Comparison of ENCODE assay signal across 13 cellular contexts in genomic region chr9:108184941-108185340, GRCh38.
A peak's percentile ranks its signal among the peaks of the same experiment; 100 is the strongest.
DNase-seq lines count a peak whose midpoint lies in the region; ATAC-seq and TF ChIP-seq lines count a peak whose summit lies in the region.
"Had no signal": no experiment of that assay in that cellular context is flagged by ENCODE, and none has a peak within 500 bp of the region (broad histone marks: within the 10 kb centered on the region; RNA-seq: fewer than 3 reads in every experiment).

No MANE protein-coding gene starts in this region.

- TF ChIP-seq EP300 in ovary (IDR thresholded peaks at IDR 0.05): no peak

- H3K79me2 ChIP-seq in mammary epithelial cell (ENCODE audit: insufficient read depth, low read length): no peaks in the 10 kb centered on the region

- CTCF ChIA-PET in mammary epithelial cell (lab: Charles Lee; ENCODE audit: low non-redundant PET): interaction anchor here (0.5 to 0.6 kb wide), 2 partner anchors 94 to 473 kb away, joined by 3 to 6 read pairs; no protein-coding TSS in a partner anchor

- no peaks in the 10 kb centered on the region for H4K20me1 ChIP-seq in mammary epithelial cell (ENCODE audit: insufficient read depth, low read length)

- no peaks in the 10 kb centered on the region for H3K9me3 ChIP-seq in mammary epithelial cell (replicated peaks; ENCODE audit: insufficient read depth, low read length)
- H3K9me3 ChIP-seq in ovary: no peaks in the 10 kb centered on the region

- no peak overlapping the region for H3K4me3 Mint-ChIP-seq in activated CD4-positive, alpha-beta T cell treated with anti-CD3 and anti-CD28 coated beads, Interleukin-2, amount 10 ng/mL, durations not matched to agents 24 days and 14 days
- H3K4me3 Mint-ChIP-seq: stimulated activated memory B cell treated with anti-CD40 and anti-IgM and Interleukin-4, amounts not matched to agents 10 μg/mL and 1 μg/mL and 100 μg/mL, for 72 hours had no signal

- TF ChIP-seq POLR2A in ovary (IDR thresholded peaks at IDR 0.05): no peak

- H3K4me3 ChIP-seq in mammary epithelial cell (replicated peaks in 1 of 3; ENCODE audit: insufficient read depth in 1 of 3, low read depth in 2 of 3, low read length in 3 of 3) (no peak overlapping the region), ovary (no peak overlapping the region)

- TF ChIP-seq CTCF in mammary epithelial cell (conservative IDR thresholded peaks at IDR 0.05 in 1 of 2, IDR thresholded peaks at IDR 0.05 in 1 of 2; ENCODE audit: extremely low read depth in 1 of 2, insufficient read depth in 1 of 2, low read depth in 1 of 2, low read length in 2 of 2) (peak; percentile 27 to 43), ovary (IDR thresholded peaks at IDR 0.05) (no peak)

- BruUV-seq in mammary epithelial cell (replicated peaks; lab: Mats Ljungman, UMichigan): no TSS peak

- in situ Hi-C loops in mammary epithelial cell (cut with MboI; ENCODE audit: low sequenced_read_pairs in 2 of 2): no loop called here

- ATAC-seq in left colon (peak; percentile 93), HG03469 (IDR thresholded peaks at IDR 0.05; ENCODE audit: unreplicated experiment) (no peak)
- ATAC-seq: stimulated activated memory B cell treated with anti-CD40 and anti-IgM and Interleukin-4, amounts not matched to agents 10 μg/mL and 1 μg/mL and 100 μg/mL, for 72 hours had no signal

- H3K9me3 Mint-ChIP-seq in activated CD4-positive, alpha-beta T cell treated with anti-CD3 and anti-CD28 coated beads, Interleukin-2, amount 10 ng/mL, durations not matched to agents 24 days and 14 days: no peaks in the 10 kb centered on the region
- H3K9me3 Mint-ChIP-seq: stimulated activated memory B cell treated with anti-CD40 and anti-IgM and Interleukin-4, amounts not matched to agents 10 μg/mL and 1 μg/mL and 100 μg/mL, for 72 hours had no signal

- H3K4me1 Mint-ChIP-seq in activated CD4-positive, alpha-beta T cell treated with anti-CD3 and anti-CD28 coated beads, Interleukin-2, amount 10 ng/mL, durations not matched to agents 24 days and 14 days: no peaks in the 10 kb centered on the region

- H3K36me3 ChIP-seq in mammary epithelial cell (ENCODE audit: insufficient read depth, low read length) (no peaks in the 10 kb centered on the region), ovary (no peaks in the 10 kb centered on the region)

- intact Hi-C loops in mammary epithelial cell (cut with micrococcal nuclease) (loop anchor here (1.0 to 5.0 kb wide), 4 partner anchors 128 to 698 kb away; partner anchors contain the start of gene KLF4), left colon (cut with DNase I, micrococcal nuclease) (no loop called here), ovary (cut with DNase I) (no loop called here)
- intact Hi-C loops in activated CD4-positive, alpha-beta T cell treated with anti-CD3 and anti-CD28 coated beads, Interleukin-2, amount 10 ng/mL, durations not matched to agents 24 days and 14 days (cut with micrococcal nuclease): no loop called here

- H3K27me3 ChIP-seq in mammary epithelial cell (ENCODE audit: insufficient read depth, low read length) (no peaks in the 10 kb centered on the region), ovary (no peaks in the 10 kb centered on the region)

- peak; percentile 83 for DNase-seq in M059J (ENCODE audit: low read depth)
- peak; percentile 94 for DNase-seq in mammary epithelial cell
- peak; percentile 23 to 69 for DNase-seq in left colon
- no peak for DNase-seq in ovary
- no peak for DNase-seq in activated CD4-positive, alpha-beta T cell treated with anti-CD3 and anti-CD28 coated beads, Interleukin-2, amount 10 ng/mL, durations not matched to agents 24 days and 14 days
- no peak for DNase-seq in cortex of kidney (lab: John Stamatoyannopoulos, UW)
- DNase-seq: caudate nucleus; DND-41; hypothalamus; NCI-H1048; stimulated activated CD4-positive, alpha-beta T cell treated with anti-CD3 and anti-CD28 coated beads, Interleukin-15, amount 100 ng/mL, for 24 hours had no signal

- dilution Hi-C loops in mammary epithelial cell (cut with HindIII; ENCODE audit: low sequenced_read_pairs): no loop called here

- H3K27me3 Mint-ChIP-seq in activated CD4-positive, alpha-beta T cell treated with anti-CD3 and anti-CD28 coated beads, Interleukin-2, amount 10 ng/mL, durations not matched to agents 24 days and 14 days: no peaks in the 10 kb centered on the region
- H3K27me3 Mint-ChIP-seq: stimulated activated memory B cell treated with anti-CD40 and anti-IgM and Interleukin-4, amounts not matched to agents 10 μg/mL and 1 μg/mL and 100 μg/mL, for 72 hours had no signal

- no peaks in the 10 kb centered on the region for H3K36me3 Mint-ChIP-seq in activated CD4-positive, alpha-beta T cell treated with anti-CD3 and anti-CD28 coated beads, Interleukin-2, amount 10 ng/mL, durations not matched to agents 24 days and 14 days (ENCODE audit: low read depth)
- H3K36me3 Mint-ChIP-seq: stimulated activated memory B cell treated with anti-CD40 and anti-IgM and Interleukin-4, amounts not matched to agents 10 μg/mL and 1 μg/mL and 100 μg/mL, for 72 hours had no signal

- peak overlapping the region; percentile 34 for H3K9ac ChIP-seq in mammary epithelial cell (ENCODE audit: insufficient read depth, low read length)

- WGBS in mammary epithelial cell (ENCODE audit: low coverage, missing lambda C conversion rate): 14% methylated on average over 1 of the region's 3 CpGs
- WGBS in ovary, 3 donors: 62 to 89% (median 84%) methylated on average over 3 of the region's 3 CpGs

- H2AFZ ChIP-seq in mammary epithelial cell (ENCODE audit: low read depth, low read length): peak overlapping the region; percentile 74

- H3K27ac ChIP-seq in mammary epithelial cell (ENCODE audit: insufficient read depth, low read depth, low read length) (peak overlapping the region; percentile 69), ovary (no peak overlapping the region)

- H3K4me2 ChIP-seq in mammary epithelial cell (ENCODE audit: insufficient read depth, low read depth, low read length): peak overlapping the region; percentile 46

- H3K4me1 ChIP-seq in mammary epithelial cell (ENCODE audit: insufficient read depth, low read length) (peaks cover 27% of the 10 kb centered on the region), ovary (ENCODE audit: insufficient read depth) (no peaks in the 10 kb centered on the region)

- no peak overlapping the region for H3K27ac Mint-ChIP-seq in activated CD4-positive, alpha-beta T cell treated with anti-CD3 and anti-CD28 coated beads, Interleukin-2, amount 10 ng/mL, durations not matched to agents 24 days and 14 days
- H3K27ac Mint-ChIP-seq: stimulated activated memory B cell treated with anti-CD40 and anti-IgM and Interleukin-4, amounts not matched to agents 10 μg/mL and 1 μg/mL and 100 μg/mL, for 72 hours had no signal

Comparison
In these comparisons a context has a peak if more than half of its experiments do, and no peak if none do; other contexts are left out.
1. DNase-seq: peak in M059J (single experiment), mammary epithelial cell (single experiment) and left colon (2 of 2); none in ovary (0 of 5), activated CD4-positive, alpha-beta T cell treated with anti-CD3 and anti-CD28 coated beads, Interleukin-2, amount 10 ng/mL, durations not matched to agents 24 days and 14 days (single experiment) and cortex of kidney (single experiment).
2. CTCF ChIP-seq: peak in mammary epithelial cell (2 of 2); none in ovary (0 of 3).